In genomic region chr9:87464110-87464991, GRCh38 we compare ENCODE assay signal across 8 cellular contexts. TPM values are rescaled to one million over a fixed set of nuclear protein-coding genes. Genes with fewer than 3 reads are reported as not detected.
DNase-seq lines count a peak whose midpoint lies in the region; ATAC-seq and TF ChIP-seq lines count a peak whose summit lies in the region.

No MANE protein-coding gene starts in this region.

- H3K36me3 ChIP-seq in BJ (ENCODE audit: control insufficient read depth, insufficient read depth, low read length) (no peaks in the 10 kb centered on the region), colonic mucosa (no peaks in the 10 kb centered on the region)

- DNase-seq in BJ (ENCODE audit: low read depth) (peak; percentile 22), HS-5 (ENCODE audit: low read depth) (peak; percentile 14), inferior parietal cortex (ENCODE audit: extremely low spot score) (peak; percentile 34), immature natural killer cell (no peak), colonic mucosa (no peak), midbrain (lab: John Stamatoyannopoulos, UW) (no peak)

- no peak for TF ChIP-seq CTCF in BJ (IDR thresholded peaks at IDR 0.05; ENCODE audit: insufficient read depth, low read depth, low read length)
- no peak for TF ChIP-seq CTCF in colonic mucosa (IDR thresholded peaks at IDR 0.05)

- no peak overlapping the region for H3K4me3 ChIP-seq in BJ (ENCODE audit: low read depth, low read length)
- H3K4me3 ChIP-seq in colonic mucosa = no peak overlapping the region

- H3K27me3 Mint-ChIP-seq in immature natural killer cell (ENCODE audit: low read depth in 3 of 3) = peaks cover 0 to 3% (median 3%) of the 10 kb centered on the region in 3 donors

- H3K4me1 ChIP-seq in colonic mucosa = no peaks in the 10 kb centered on the region

- H3K27me3 ChIP-seq in BJ (ENCODE audit: control insufficient read depth, insufficient read depth, low read length) = no peaks in the 10 kb centered on the region
- no peaks in the 10 kb centered on the region for H3K27me3 ChIP-seq in colonic mucosa

- peaks cover 0 to 2% (median 0%) of the 10 kb centered on the region in 6 donors for H3K9me3 Mint-ChIP-seq in immature natural killer cell

- no peak overlapping the region for H3K9ac ChIP-seq in colonic mucosa (ENCODE audit: low read depth in 2 of 2, low read length in 2 of 2)

- H3K4me1 Mint-ChIP-seq in immature natural killer cell = peaks cover 7 to 10% of the 10 kb centered on the region in 2 donors

- ATAC-seq in GM19455 (IDR thresholded peaks at IDR 0.05; ENCODE audit: unreplicated experiment) (peak; percentile 72), GM21737 (IDR thresholded peaks at IDR 0.05; ENCODE audit: unreplicated experiment) (no peak)

- CTCF ChIA-PET in BJ (lab: Yijun Ruan, JAX) = no interaction called here

- intact Hi-C loops in colonic mucosa (cut with DNase I) = no loop called here

- peak overlapping the region in 2 of 6 donors; percentile 60 to 72 for H3K27ac Mint-ChIP-seq in immature natural killer cell

- H3K9me3 ChIP-seq in colonic mucosa = no peaks in the 10 kb centered on the region

- H3K36me3 Mint-ChIP-seq in immature natural killer cell = no peaks in the 10 kb centered on the region

- no peak overlapping the region for H3K27ac ChIP-seq in colonic mucosa

- peak overlapping the region in 2 of 5 donors; percentile 52 to 56 for H3K4me3 Mint-ChIP-seq in immature natural killer cell

- POLR2A ChIA-PET in BJ (lab: Charles Lee) = interaction anchor here (0.7 kb wide), 1 partner anchor 77 kb away, joined by 7 read pairs; no protein-coding TSS in a partner anchor

RNA-seq across cellular contexts. Expression of gene DAPK1, which starts 33.3 kb away (rescaled TPM):
- polyA plus RNA-seq in BJ (2011; rRNA removed) = 4.7 and 5.4 TPM in 2 replicates
- 8.1 and 10.4 TPM in 2 replicates for polyA minus RNA-seq in BJ (2011; rRNA and poly(A)+ RNA removed)
- 1 to 10 TPM in 1 of 3 donors, under 1 TPM in 1, not detected in 1; 0.82 to 1.3 TPM for polyA plus RNA-seq in immature natural killer cell
- total RNA-seq in colonic mucosa = 10 to 100 TPM in 1 of 2 donors, 1 to 10 TPM in 1; 7.9 to 17.5 TPM

Comparison
In these comparisons a context has a peak if more than half of its experiments do, and no peak if none do; other contexts are left out.
1. DNase-seq: peak in BJ (single experiment), HS-5 (single experiment) and inferior parietal cortex (single experiment); none in immature natural killer cell (0 of 3), colonic mucosa (single experiment) and midbrain (single experiment).